1 cellular context compared by ENCODE assay signal in the genomic region with DNA sequence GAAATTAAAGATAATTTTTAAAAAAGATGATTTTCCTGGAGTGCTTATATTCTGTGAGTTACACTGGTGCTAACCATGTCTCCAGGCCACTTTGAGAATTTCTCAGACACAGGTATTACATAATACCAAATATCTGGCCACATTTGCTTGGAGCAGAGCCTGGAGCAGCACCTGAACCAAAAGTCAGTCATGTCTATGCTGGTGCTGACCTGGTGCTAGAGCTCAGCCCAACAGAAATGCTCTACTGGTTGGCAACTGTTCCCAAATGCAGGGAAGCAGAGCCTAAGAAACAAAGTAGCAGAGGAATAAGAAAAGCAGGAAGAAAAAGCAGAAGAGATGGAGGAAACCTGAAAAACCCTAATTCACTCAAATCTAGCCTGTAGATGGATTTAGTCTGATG.
TF ChIP-seq lines count a peak whose summit lies in the region.

No MANE protein-coding gene starts in this region.

TF ChIP-seq in GM12891, 5 proteins besides CTCF, POLR2A, EP300 and RAD21 (continued from another document):
- TF ChIP-seq POU2F2 (IDR thresholded peaks at IDR 0.05; ENCODE audit: low read depth, low read length): no peak
- no peak for TF ChIP-seq SPI1 (IDR thresholded peaks at IDR 0.05; ENCODE audit: low read depth, low read length)
- TF ChIP-seq PAX5 (IDR thresholded peaks at IDR 0.05; ENCODE audit: insufficient read depth, low read length, severe bottlenecking): no peak
- TF ChIP-seq TAF1 (IDR thresholded peaks at IDR 0.05; ENCODE audit: low read depth, low read length): no peak
